Comparison of ENCODE assay signal across 16 cellular contexts in the genomic region with DNA sequence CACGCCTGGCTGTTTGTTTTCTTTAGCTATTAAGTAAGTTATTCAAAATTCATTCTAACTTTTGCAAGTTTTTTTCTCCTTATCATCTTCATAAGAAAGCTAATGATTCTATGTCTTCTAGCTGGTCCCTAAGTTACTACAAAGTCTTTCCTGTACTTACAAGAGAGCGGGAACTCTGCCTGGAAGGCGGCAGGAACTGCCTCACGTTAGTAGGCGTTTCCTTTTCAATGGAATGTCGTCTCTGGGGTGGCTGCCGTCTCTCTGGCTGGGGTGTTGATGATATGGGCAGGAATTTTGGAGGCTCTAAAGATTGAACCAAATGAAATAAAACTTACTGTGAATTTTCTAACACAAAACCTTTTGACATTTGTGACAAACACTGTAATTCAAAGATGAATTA. TPM values are rescaled to one million over a fixed set of nuclear protein-coding genes. Genes with fewer than 3 reads are reported as not detected.
"Had no signal": no experiment of that assay in that cellular context is flagged by ENCODE, and none has a peak within 500 bp of the region (broad histone marks: within the 10 kb centered on the region; RNA-seq: fewer than 3 reads in every experiment).

No MANE protein-coding gene starts in this region.

- H3K4me1 Mint-ChIP-seq: central memory CD8-positive, alpha-beta T cell; immature natural killer cell; naive thymus-derived CD8-positive, alpha-beta T cell had no signal

- H3K4me2 ChIP-seq: smooth muscle cell had no signal

- H3K36me3 Mint-ChIP-seq: naive thymus-derived CD8-positive, alpha-beta T cell had no signal

- H3K27me3 Mint-ChIP-seq: central memory CD8-positive, alpha-beta T cell; effector memory CD8-positive, alpha-beta T cell had no signal

- H3K27ac Mint-ChIP-seq: immature natural killer cell; naive thymus-derived CD8-positive, alpha-beta T cell had no signal

- FAIRE-seq: frontal cortex, keratinocyte had no signal

- H3K4me3 ChIP-seq: mucosa of descending colon, smooth muscle cell had no signal

- H3K36me3 ChIP-seq: neutrophil had no signal

- ATAC-seq: effector memory CD8-positive, alpha-beta T cell; left ventricle myocardium superior; mucosa of descending colon; naive thymus-derived CD8-positive, alpha-beta T cell had no signal

- H3K9me3 Mint-ChIP-seq: central memory CD8-positive, alpha-beta T cell; effector memory CD8-positive, alpha-beta T cell; immature natural killer cell; naive thymus-derived CD8-positive, alpha-beta T cell had no signal

- H3K9me3 ChIP-seq: mucosa of descending colon, neutrophil had no signal

- H3K4me3 Mint-ChIP-seq: central memory CD8-positive, alpha-beta T cell; effector memory CD8-positive, alpha-beta T cell; immature natural killer cell; naive thymus-derived CD8-positive, alpha-beta T cell had no signal

- H3K27ac ChIP-seq: neutrophil had no signal

- DNase-seq: effector memory CD8-positive, alpha-beta T cell; glutamatergic neuron; immature natural killer cell; left ventricle myocardium superior; mammary epithelial cell; mucosa of descending colon; naive thymus-derived CD8-positive, alpha-beta T cell; posterior cingulate gyrus; stimulated activated CD4-positive, alpha-beta T cell treated with anti-CD3 and anti-CD28 coated beads, Interleukin-2, amount 100 ng/mL, for 48 hours; stimulated activated naive CD4-positive, alpha-beta T cell treated with Interleukin-2 at 50 U/mL for 16 hours; trophoblast cell had no signal

- H3K27me3 ChIP-seq: neutrophil had no signal

RNA-seq across cellular contexts. Expression of a gene that starts 55.5 kb away (rescaled TPM):
- polyA plus RNA-seq: immature natural killer cell had no signal
